Comparison of ENCODE assay signal across 28 cellular contexts in genomic region chr2:49621014-49621413, GRCh38.
"Had no signal": no experiment of that assay in that cellular context is flagged by ENCODE, and none has a peak within 500 bp of the region (broad histone marks: within the 10 kb centered on the region; RNA-seq: fewer than 3 reads in every experiment).

No MANE protein-coding gene starts in this region.

- H3K27ac Mint-ChIP-seq: activated CD4-positive, alpha-beta memory T cell treated with anti-CD3 and anti-CD28 coated beads, Interleukin-2, amount 10 ng/mL, durations not matched to agents 7 days and 5 days; activated CD4-positive, alpha-beta T cell treated with anti-CD3 and anti-CD28 coated beads for 36 hours; activated CD4-positive, alpha-beta T cell treated with anti-CD3 and anti-CD28 coated beads, Interleukin-2, amount 10 ng/mL, durations not matched to agents 24 days and 14 days; activated naive CD8-positive, alpha-beta T cell; activated T-helper 17 cell treated with anti-CD3 and anti-CD28 coated beads, Interleukin-2, amount 50 U/mL, for 72 hours; effector memory CD8-positive, alpha-beta T cell had no signal

- H3K36me3 ChIP-seq: breast epithelium, esophagus squamous epithelium, gastroesophageal sphincter had no signal

- H3K27ac ChIP-seq: body of pancreas, breast epithelium, esophagus squamous epithelium, gastroesophageal sphincter had no signal

- H3K9me3 Mint-ChIP-seq: activated CD4-positive, alpha-beta memory T cell treated with anti-CD3 and anti-CD28 coated beads, Interleukin-2, amount 10 ng/mL, durations not matched to agents 7 days and 5 days; activated CD4-positive, alpha-beta T cell treated with anti-CD3 and anti-CD28 coated beads, Interleukin-2, amount 10 ng/mL, durations not matched to agents 24 days and 14 days; activated T-cell treated with anti-CD3 and anti-CD28 coated beads, Interleukin-2, amount 50 U/mL, for 4 hours had no signal

- H3K27me3 ChIP-seq: body of pancreas, breast epithelium, esophagus squamous epithelium, gastroesophageal sphincter had no signal

- H3K4me3 Mint-ChIP-seq: activated CD4-positive, alpha-beta memory T cell treated with anti-CD3 and anti-CD28 coated beads, Interleukin-2, amount 10 ng/mL, durations not matched to agents 7 days and 5 days; activated CD4-positive, alpha-beta T cell treated with anti-CD3 and anti-CD28 coated beads for 36 hours; activated CD4-positive, alpha-beta T cell treated with anti-CD3 and anti-CD28 coated beads, Interleukin-2, amount 10 ng/mL, durations not matched to agents 24 days and 14 days; activated naive CD8-positive, alpha-beta T cell; activated T-cell treated with anti-CD3 and anti-CD28 coated beads, Interleukin-2, amount 50 U/mL, for 4 hours; activated T-helper 17 cell treated with anti-CD3 and anti-CD28 coated beads, Interleukin-2, amount 50 U/mL, for 72 hours; central memory CD8-positive, alpha-beta T cell; effector memory CD8-positive, alpha-beta T cell had no signal

- H3K36me3 Mint-ChIP-seq: activated naive CD8-positive, alpha-beta T cell had no signal

- ATAC-seq: activated CD4-positive, alpha-beta T cell treated with anti-CD3 and anti-CD28 coated beads for 36 hours; activated T-cell treated with anti-CD3 and anti-CD28 coated beads, Interleukin-2, amount 50 U/mL, for 4 hours; activated T-helper 17 cell treated with anti-CD3 and anti-CD28 coated beads, Interleukin-2, amount 50 U/mL, for 72 hours; body of pancreas; effector memory CD8-positive, alpha-beta T cell; gastroesophageal sphincter had no signal

- H3K27me3 Mint-ChIP-seq: activated CD4-positive, alpha-beta memory T cell treated with anti-CD3 and anti-CD28 coated beads, Interleukin-2, amount 10 ng/mL, durations not matched to agents 7 days and 5 days; activated CD4-positive, alpha-beta T cell treated with anti-CD3 and anti-CD28 coated beads for 36 hours; activated CD4-positive, alpha-beta T cell treated with anti-CD3 and anti-CD28 coated beads, Interleukin-2, amount 10 ng/mL, durations not matched to agents 24 days and 14 days; activated T-helper 17 cell treated with anti-CD3 and anti-CD28 coated beads, Interleukin-2, amount 50 U/mL, for 72 hours; central memory CD8-positive, alpha-beta T cell; effector memory CD8-positive, alpha-beta T cell had no signal

- H3K9me3 ChIP-seq: body of pancreas, breast epithelium, esophagus squamous epithelium, gastroesophageal sphincter had no signal

- DNase-seq: activated CD4-positive, alpha-beta memory T cell treated with anti-CD3 and anti-CD28 coated beads, Interleukin-2, amount 10 ng/mL, durations not matched to agents 7 days and 5 days; activated CD4-positive, alpha-beta T cell treated with anti-CD3 and anti-CD28 coated beads for 36 hours; activated CD4-positive, alpha-beta T cell treated with anti-CD3 and anti-CD28 coated beads, Interleukin-2, amount 10 ng/mL, durations not matched to agents 24 days and 14 days; activated CD4-positive, alpha-beta T cell treated with anti-CD3 and anti-CD28 coated beads, Interleukin-2, amount 50 U/mL, for 4 hours; activated CD4-positive, CD25-positive, alpha-beta regulatory T cell; activated CD4-positive, CD25-positive, alpha-beta regulatory T cell treated with anti-CD3 and anti-CD28 coated beads, Interleukin-2, amount 50 U/mL, for 72 hours; activated CD8-positive, alpha-beta memory T cell treated with anti-CD3 and anti-CD28 coated beads, Interleukin-2, amount 50 U/mL, for 48 hours; activated effector memory CD4-positive, alpha-beta T cell treated with Interleukin-2 at 50 U/mL for 16 hours; activated gamma-delta T cell treated with Interleukin-2 at 50 U/mL for 16 hours; activated naive CD4-positive, alpha-beta T cell treated with anti-CD3 and anti-CD28 coated beads, Interleukin-2, amount 50 U/mL, for 16 hours; activated naive CD4-positive, alpha-beta T cell treated with Interleukin-2 at 50 U/mL for 16 hours; activated T-cell treated with anti-CD3 and anti-CD28 coated beads for 4 hours; activated T-cell treated with anti-CD3 and anti-CD28 coated beads, Interleukin-2, amount 50 U/mL, for 4 hours; amniotic stem cell; anterior cingulate cortex; body of pancreas; cortex of kidney; dermis blood vessel endothelial cell; effector CD4-positive, alpha-beta T cell; effector memory CD8-positive, alpha-beta T cell; esophagus squamous epithelium; foreskin melanocyte; T-helper 2 cell had no signal

- H3K4me3 ChIP-seq: body of pancreas, breast epithelium, esophagus squamous epithelium, gastroesophageal sphincter had no signal

- H3K4me1 ChIP-seq: body of pancreas, breast epithelium, esophagus squamous epithelium, gastroesophageal sphincter had no signal

- H3K4me1 Mint-ChIP-seq: activated CD4-positive, alpha-beta memory T cell treated with anti-CD3 and anti-CD28 coated beads, Interleukin-2, amount 10 ng/mL, durations not matched to agents 7 days and 5 days; activated CD4-positive, alpha-beta T cell treated with anti-CD3 and anti-CD28 coated beads for 36 hours; activated CD4-positive, alpha-beta T cell treated with anti-CD3 and anti-CD28 coated beads, Interleukin-2, amount 10 ng/mL, durations not matched to agents 24 days and 14 days; activated T-helper 17 cell treated with anti-CD3 and anti-CD28 coated beads, Interleukin-2, amount 50 U/mL, for 72 hours; central memory CD8-positive, alpha-beta T cell had no signal
